Comparison of ENCODE assay signal across 29 cellular contexts in genomic region chr5:111296570-111296969, GRCh38.
"Had no signal": no experiment of that assay in that cellular context is flagged by ENCODE, and none has a peak within 500 bp of the region (broad histone marks: within the 10 kb centered on the region; RNA-seq: fewer than 3 reads in every experiment).

No MANE protein-coding gene starts in this region.

- H3K27me3 Mint-ChIP-seq: activated CD4-positive, alpha-beta memory T cell treated with anti-CD3 and anti-CD28 coated beads for 36 hours; activated CD4-positive, alpha-beta T cell treated with anti-CD3 and anti-CD28 coated beads for 36 hours; activated CD4-positive, alpha-beta T cell treated with anti-CD3 and anti-CD28 coated beads, Interleukin-2, amount 10 ng/mL, durations not matched to agents 24 days and 14 days; activated CD8-positive, alpha-beta memory T cell treated with anti-CD3 and anti-CD28 coated beads, Interleukin-2, amount 10 ng/mL, durations not matched to agents 7 days and 5 days; activated naive CD4-positive, alpha-beta T cell treated with anti-CD3 and anti-CD28 coated beads, Interleukin-2, amount 50 U/mL, for 24 hours; effector memory CD8-positive, alpha-beta T cell had no signal

- H3K4me1 ChIP-seq: body of pancreas, esophagus muscularis mucosa, foreskin keratinocyte, gastrocnemius medialis, heart left ventricle had no signal

- ATAC-seq: activated CD4-positive, alpha-beta T cell treated with anti-CD3 and anti-CD28 coated beads for 36 hours; activated CD8-positive, alpha-beta memory T cell treated with anti-CD3 and anti-CD28 coated beads, Interleukin-2, amount 10 ng/mL, durations not matched to agents 7 days and 5 days; activated CD8-positive, alpha-beta T cell treated with anti-CD3 and anti-CD28 coated beads, Interleukin-2, amount 10 ng/mL, durations not matched to agents 7 days and 5 days; body of pancreas; effector memory CD8-positive, alpha-beta T cell; foreskin keratinocyte; gastrocnemius medialis; heart left ventricle had no signal

- H3K4me3 Mint-ChIP-seq: activated CD4-positive, alpha-beta memory T cell treated with anti-CD3 and anti-CD28 coated beads for 36 hours; activated CD4-positive, alpha-beta T cell treated with anti-CD3 and anti-CD28 coated beads for 36 hours; activated CD4-positive, alpha-beta T cell treated with anti-CD3 and anti-CD28 coated beads, Interleukin-2, amount 10 ng/mL, durations not matched to agents 24 days and 14 days; activated CD8-positive, alpha-beta memory T cell treated with anti-CD3 and anti-CD28 coated beads, Interleukin-2, amount 10 ng/mL, durations not matched to agents 7 days and 5 days; activated CD8-positive, alpha-beta T cell treated with anti-CD3 and anti-CD28 coated beads, Interleukin-2, amount 10 ng/mL, durations not matched to agents 7 days and 5 days; activated naive CD4-positive, alpha-beta T cell treated with anti-CD3 and anti-CD28 coated beads for 36 hours; activated naive CD4-positive, alpha-beta T cell treated with anti-CD3 and anti-CD28 coated beads, Interleukin-2, amount 50 U/mL, for 24 hours; activated T-helper 1 cell treated with anti-CD3 and anti-CD28 coated beads, Interleukin-12 subunit alpha, Interleukin-12 subunit beta, Interleukin-2, Interleukin-4 antibody, amounts not matched to agents 30 ng/mL and 10 ng/mL and 1 ng/mL, durations not matched to agents 14 hours and 24 hours and 36 hours; effector memory CD8-positive, alpha-beta T cell had no signal

- H3K36me3 ChIP-seq: esophagus muscularis mucosa, gastrocnemius medialis, heart left ventricle had no signal

- H3K9me3 Mint-ChIP-seq: activated naive CD4-positive, alpha-beta T cell treated with anti-CD3 and anti-CD28 coated beads, Interleukin-2, amount 50 U/mL, for 24 hours; effector memory CD8-positive, alpha-beta T cell had no signal

- H3K9me3 ChIP-seq: body of pancreas, esophagus muscularis mucosa, gastrocnemius medialis had no signal

- H3K27ac ChIP-seq: body of pancreas, esophagus muscularis mucosa, foreskin keratinocyte, gastrocnemius medialis, heart left ventricle had no signal

- DNase-seq: activated CD4-positive, alpha-beta memory T cell treated with anti-CD3 and anti-CD28 coated beads for 36 hours; activated CD4-positive, alpha-beta T cell treated with anti-CD3 and anti-CD28 coated beads for 36 hours; activated CD4-positive, alpha-beta T cell treated with anti-CD3 and anti-CD28 coated beads, Interleukin-2, amount 10 ng/mL, durations not matched to agents 24 days and 14 days; activated CD4-positive, CD25-positive, alpha-beta regulatory T cell; activated CD4-positive, CD25-positive, alpha-beta regulatory T cell treated with anti-CD3 and anti-CD28 coated beads, Interleukin-2, amount 50 U/mL, for 72 hours; activated CD8-positive, alpha-beta memory T cell treated with anti-CD3 and anti-CD28 coated beads, Interleukin-2, amount 10 ng/mL, durations not matched to agents 7 days and 5 days; activated CD8-positive, alpha-beta memory T cell treated with anti-CD3 and anti-CD28 coated beads, Interleukin-2, amount 50 U/mL, for 4 hours; activated CD8-positive, alpha-beta T cell treated with anti-CD3 and anti-CD28 coated beads, Interleukin-2, amount 10 ng/mL, durations not matched to agents 7 days and 5 days; activated effector memory CD4-positive, alpha-beta T cell treated with anti-CD3 and anti-CD28 coated beads, Interleukin-2, amount 50 U/mL, for 16 hours; activated naive CD4-positive, alpha-beta T cell treated with anti-CD3 and anti-CD28 coated beads for 36 hours; activated T-cell treated with anti-CD3 and anti-CD28 coated beads, Interleukin-2, amount 50 U/mL, for 1 hour; activated T-cell treated with anti-CD3 and anti-CD28 coated beads, Interleukin-2, amount 50 U/mL, for 48 hours; amygdala; aorta; body of pancreas; cortex of kidney; dermis blood vessel endothelial cell; effector CD4-positive, alpha-beta T cell; effector memory CD8-positive, alpha-beta T cell; erythroblast; foreskin keratinocyte; gastrocnemius medialis; glutamatergic neuron; heart left ventricle; T-helper 2 cell had no signal

- H3K27me3 ChIP-seq: body of pancreas, esophagus muscularis mucosa, foreskin keratinocyte, gastrocnemius medialis, heart left ventricle had no signal

- H3K4me3 ChIP-seq: body of pancreas, esophagus muscularis mucosa, gastrocnemius medialis, heart left ventricle had no signal

- H3K27ac Mint-ChIP-seq: activated CD4-positive, alpha-beta memory T cell treated with anti-CD3 and anti-CD28 coated beads for 36 hours; activated CD4-positive, alpha-beta T cell treated with anti-CD3 and anti-CD28 coated beads for 36 hours; activated CD4-positive, alpha-beta T cell treated with anti-CD3 and anti-CD28 coated beads, Interleukin-2, amount 10 ng/mL, durations not matched to agents 24 days and 14 days; activated CD8-positive, alpha-beta memory T cell treated with anti-CD3 and anti-CD28 coated beads, Interleukin-2, amount 10 ng/mL, durations not matched to agents 7 days and 5 days; activated CD8-positive, alpha-beta T cell treated with anti-CD3 and anti-CD28 coated beads, Interleukin-2, amount 10 ng/mL, durations not matched to agents 7 days and 5 days; activated naive CD4-positive, alpha-beta T cell treated with anti-CD3 and anti-CD28 coated beads for 36 hours; activated naive CD4-positive, alpha-beta T cell treated with anti-CD3 and anti-CD28 coated beads, Interleukin-2, amount 50 U/mL, for 24 hours; activated T-helper 1 cell treated with anti-CD3 and anti-CD28 coated beads, Interleukin-12 subunit alpha, Interleukin-12 subunit beta, Interleukin-2, Interleukin-4 antibody, amounts not matched to agents 30 ng/mL and 10 ng/mL and 1 ng/mL, durations not matched to agents 14 hours and 24 hours and 36 hours; activated T-helper 2 cell treated with anti-CD3 and anti-CD28 coated beads, Interferon-gamma antibody, Interleukin-2, Interleukin-4, amounts not matched to agents 10 μg/mL and 5 μg/mL and 100 μg/mL, durations not matched to agents 14 hours and 24 hours and 36 hours; effector memory CD8-positive, alpha-beta T cell had no signal
